17 cellular contexts compared by ENCODE assay signal in genomic region chr6:114167583-114168576, GRCh38.
DNase-seq lines count a peak whose midpoint lies in the region; ATAC-seq and TF ChIP-seq lines count a peak whose summit lies in the region.
"Had no signal": no experiment of that assay in that cellular context is flagged by ENCODE, and none has a peak within 500 bp of the region (broad histone marks: within the 10 kb centered on the region; RNA-seq: fewer than 3 reads in every experiment).

No MANE protein-coding gene starts in this region.

- peak; percentile 30 for DNase-seq in LNCaP clone FGC (ENCODE audit: low read depth)
- no peak for DNase-seq in hepatocyte (ENCODE audit: low spot score)
- no peak for DNase-seq in progenitor cell of endocrine pancreas (ENCODE audit: low spot score, unreplicated experiment)
- no peak for DNase-seq in DMS 273 (lab: John Stamatoyannopoulos, UW; ENCODE audit: unreplicated experiment)
- DNase-seq: BE2C; CD4-positive, alpha-beta memory T cell; DND-41; GF-D8; NCI-H1092; NCI-H187; NCI-H2171 treated with DMSO at 0.1 percent for 48 hours; SJCRH30; SW 1271 had no signal

- peaks cover 29% of the 10 kb centered on the region for H3K4me1 Mint-ChIP-seq in progenitor cell of endocrine pancreas (ENCODE audit: low read depth)

- H3K27me3 Mint-ChIP-seq in progenitor cell of endocrine pancreas, result no peaks in the 10 kb centered on the region

- H3K9me3 Mint-ChIP-seq in progenitor cell of endocrine pancreas (ENCODE audit: low read depth), result no peaks in the 10 kb centered on the region
- H3K9me3 Mint-ChIP-seq: CD4-positive, alpha-beta memory T cell had no signal

- H3K27ac ChIP-seq in HEK293 (ENCODE audit: extremely low read depth, low read depth, low read length) (no peak overlapping the region), hepatocyte (peak overlapping the region; percentile 38)
- H3K27ac ChIP-seq: SJCRH30 had no signal

- TF ChIP-seq CTCF in HEK293 (tag by site-specific recombination; IDR thresholded peaks at IDR 0.05) (no peak), LNCaP clone FGC (IDR thresholded peaks at IDR 0.05; ENCODE audit: control insufficient read depth, extremely low read depth, insufficient read depth) (no peak), hepatocyte (IDR thresholded peaks at IDR 0.05; ENCODE audit: poor library complexity) (no peak), progenitor cell of endocrine pancreas (IDR thresholded peaks at IDR 0.05; ENCODE audit: unreplicated experiment) (no peak)

- H2AFZ ChIP-seq in hepatocyte, result peak overlapping the region; percentile 6

- no peaks in the 10 kb centered on the region for H3K27me3 ChIP-seq in hepatocyte
- H3K27me3 ChIP-seq: BE2C, SJCRH30 had no signal

- H3K4me3 Mint-ChIP-seq in progenitor cell of endocrine pancreas (ENCODE audit: low read depth), result peak overlapping the region; percentile 3
- H3K4me3 Mint-ChIP-seq: CD4-positive, alpha-beta memory T cell had no signal

- H3K4me1 ChIP-seq in HEK293 (ENCODE audit: control insufficient read depth, insufficient read depth, low read length), result no peaks in the 10 kb centered on the region
- H3K4me1 ChIP-seq in hepatocyte (ENCODE audit: insufficient read depth), result peaks cover 26% of the 10 kb centered on the region
- H3K4me1 ChIP-seq: SJCRH30 had no signal

- no peaks in the 10 kb centered on the region for H3K9me2 ChIP-seq in hepatocyte (replicated peaks; ENCODE audit: insufficient read depth)

- H3K79me2 ChIP-seq in hepatocyte, result no peaks in the 10 kb centered on the region

- H3K36me3 ChIP-seq in HEK293 (ENCODE audit: control insufficient read depth in 2 of 2, insufficient read depth in 1 of 2, low read length in 2 of 2) (no peaks in the 10 kb centered on the region), hepatocyte (replicated peaks; ENCODE audit: insufficient read depth, low read depth) (no peaks in the 10 kb centered on the region)
- H3K36me3 ChIP-seq: SJCRH30 had no signal

- POLR2A ChIA-PET in HEK293 (lab: Yijun Ruan, JAX), result no interaction called here

- CTCF ChIA-PET in HEK293 (lab: Yijun Ruan, JAX), result no interaction called here

- H3K4me2 ChIP-seq in hepatocyte, result peak overlapping the region; percentile 48

- H3K36me3 Mint-ChIP-seq in progenitor cell of endocrine pancreas (ENCODE audit: insufficient read depth), result no peaks in the 10 kb centered on the region
- H3K36me3 Mint-ChIP-seq: CD4-positive, alpha-beta memory T cell had no signal

- H3K27ac Mint-ChIP-seq in progenitor cell of endocrine pancreas, result peak overlapping the region; percentile 33
- H3K27ac Mint-ChIP-seq: CD4-positive, alpha-beta memory T cell had no signal

- ATAC-seq in GM21528 (IDR thresholded peaks at IDR 0.05; ENCODE audit: low FRiP score, unreplicated experiment) (no peak), GM19023 (IDR thresholded peaks at IDR 0.05; ENCODE audit: unreplicated experiment) (no peak)
- ATAC-seq: K562 had no signal

- H3K4me3 ChIP-seq in HEK293 (ENCODE audit: low read depth, low read length), result no peak overlapping the region
- H3K4me3 ChIP-seq in LNCaP clone FGC (ENCODE audit: low read depth, low read length), result no peak overlapping the region
- no peak overlapping the region for H3K4me3 ChIP-seq in hepatocyte
- H3K4me3 ChIP-seq: K562, SJCRH30 had no signal

- 50% methylated on average over 13 of the region's 13 CpGs for WGBS in hepatocyte (ENCODE audit: low lambda C conversion rate, missing lambda C conversion rate)

- H3K9me3 ChIP-seq in HEK293 (ENCODE audit: control insufficient read depth, insufficient read depth, low read depth, low read length) (no peaks in the 10 kb centered on the region), hepatocyte (ENCODE audit: low read depth) (no peaks in the 10 kb centered on the region)
- H3K9me3 ChIP-seq: BE2C had no signal

- no peaks in the 10 kb centered on the region for H4K20me1 ChIP-seq in hepatocyte (ENCODE audit: insufficient read depth, poor library complexity, severe bottlenecking)

TF ChIP-seq in HEK293, 187 proteins besides CTCF, POLR2A, EP300 and RAD21:
- TF ChIP-seq ZBTB8A (tag by site-specific recombination; IDR thresholded peaks at IDR 0.05) (no peak), ZNF791 (tag by site-specific recombination; IDR thresholded peaks at IDR 0.05) (no peak), ZNF777 (tag by site-specific recombination; IDR thresholded peaks at IDR 0.05; ENCODE audit: borderline replicate concordance) (no peak), ZNF391 (tag by site-specific recombination; IDR thresholded peaks at IDR 0.05; ENCODE audit: borderline replicate concordance, low read depth) (no peak), SCRT1 (tag by site-specific recombination; IDR thresholded peaks at IDR 0.05; ENCODE audit: borderline replicate concordance) (no peak), ZFP3 (tag by site-specific recombination; IDR thresholded peaks at IDR 0.05; ENCODE audit: low read depth) (no peak), OVOL3 (tag by site-specific recombination; IDR thresholded peaks at IDR 0.05) (no peak), ZNF664 (tag by site-specific recombination; IDR thresholded peaks at IDR 0.05) (no peak), ZNF837 (tag by site-specific recombination; IDR thresholded peaks at IDR 0.05) (no peak), ZNF701 (tag by site-specific recombination; IDR thresholded peaks at IDR 0.05) (no peak), MEIS1 (CRISPR knock-in tag; IDR thresholded peaks at IDR 0.05; ENCODE audit: borderline replicate concordance) (no peak), ZNF121 (tag by site-specific recombination; IDR thresholded peaks at IDR 0.05) (no peak), PRDM10 (tag by site-specific recombination; IDR thresholded peaks at IDR 0.05) (no peak), FEZF1 (tag by site-specific recombination; IDR thresholded peaks at IDR 0.05) (peak; percentile 21; the same call in 1 of the 2 replicates), GLIS1 (tag by site-specific recombination; IDR thresholded peaks at IDR 0.05) (peak; percentile 25; the same call in 1 of the 2 replicates)
- TF ChIP-seq, protein P1, sequence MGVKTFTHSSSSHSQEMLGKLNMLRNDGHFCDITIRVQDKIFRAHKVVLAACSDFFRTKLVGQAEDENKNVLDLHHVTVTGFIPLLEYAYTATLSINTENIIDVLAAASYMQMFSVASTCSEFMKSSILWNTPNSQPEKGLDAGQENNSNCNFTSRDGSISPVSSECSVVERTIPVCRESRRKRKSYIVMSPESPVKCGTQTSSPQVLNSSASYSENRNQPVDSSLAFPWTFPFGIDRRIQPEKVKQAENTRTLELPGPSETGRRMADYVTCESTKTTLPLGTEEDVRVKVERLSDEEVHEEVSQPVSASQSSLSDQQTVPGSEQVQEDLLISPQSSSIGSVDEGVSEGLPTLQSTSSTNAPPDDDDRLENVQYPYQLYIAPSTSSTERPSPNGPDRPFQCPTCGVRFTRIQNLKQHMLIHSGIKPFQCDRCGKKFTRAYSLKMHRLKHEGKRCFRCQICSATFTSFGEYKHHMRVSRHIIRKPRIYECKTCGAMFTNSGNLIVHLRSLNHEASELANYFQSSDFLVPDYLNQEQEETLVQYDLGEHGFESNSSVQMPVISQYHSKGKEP (tag by site-specific recombination; IDR thresholded peaks at IDR 0.05), result no peak
- TF ChIP-seq, protein P2, sequence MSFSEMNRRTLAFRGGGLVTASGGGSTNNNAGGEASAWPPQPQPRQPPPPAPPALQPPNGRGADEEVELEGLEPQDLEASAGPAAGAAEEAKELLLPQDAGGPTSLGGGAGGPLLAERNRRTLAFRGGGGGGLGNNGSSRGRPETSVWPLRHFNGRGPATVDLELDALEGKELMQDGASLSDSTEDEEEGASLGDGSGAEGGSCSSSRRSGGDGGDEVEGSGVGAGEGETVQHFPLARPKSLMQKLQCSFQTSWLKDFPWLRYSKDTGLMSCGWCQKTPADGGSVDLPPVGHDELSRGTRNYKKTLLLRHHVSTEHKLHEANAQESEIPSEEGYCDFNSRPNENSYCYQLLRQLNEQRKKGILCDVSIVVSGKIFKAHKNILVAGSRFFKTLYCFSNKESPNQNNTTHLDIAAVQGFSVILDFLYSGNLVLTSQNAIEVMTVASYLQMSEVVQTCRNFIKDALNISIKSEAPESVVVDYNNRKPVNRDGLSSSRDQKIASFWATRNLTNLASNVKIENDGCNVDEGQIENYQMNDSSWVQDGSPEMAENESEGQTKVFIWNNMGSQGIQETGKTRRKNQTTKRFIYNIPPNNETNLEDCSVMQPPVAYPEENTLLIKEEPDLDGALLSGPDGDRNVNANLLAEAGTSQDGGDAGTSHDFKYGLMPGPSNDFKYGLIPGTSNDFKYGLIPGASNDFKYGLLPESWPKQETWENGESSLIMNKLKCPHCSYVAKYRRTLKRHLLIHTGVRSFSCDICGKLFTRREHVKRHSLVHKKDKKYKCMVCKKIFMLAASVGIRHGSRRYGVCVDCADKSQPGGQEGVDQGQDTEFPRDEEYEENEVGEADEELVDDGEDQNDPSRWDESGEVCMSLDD (tag by site-specific recombination; IDR thresholded peaks at IDR 0.05), result no peak
